ENCODE assay signal across 9 cellular contexts in the genomic region with DNA sequence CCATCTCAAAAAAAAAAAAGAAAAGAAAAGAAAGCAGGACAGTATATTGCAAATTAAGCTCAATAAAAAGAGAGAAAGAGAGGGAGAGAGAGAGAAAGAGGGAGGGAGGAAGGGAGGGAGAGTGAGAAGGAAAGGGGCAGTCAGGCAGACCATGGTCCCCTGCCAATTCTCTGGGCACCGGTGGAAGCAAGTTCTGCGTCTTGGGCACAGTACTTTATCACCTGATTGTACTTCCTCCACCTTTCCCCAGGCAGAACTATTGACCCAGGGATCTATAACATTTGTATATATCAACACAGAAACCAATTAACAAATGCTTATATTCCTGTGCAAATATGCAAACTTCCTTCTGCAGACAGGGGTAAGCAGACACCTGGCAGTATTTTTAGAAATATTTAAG. TPM values are rescaled to one million over a fixed set of nuclear protein-coding genes. Genes with fewer than 3 reads are reported as not detected.
A peak's percentile ranks its signal among the peaks of the same experiment; 100 is the strongest.
DNase-seq lines count a peak whose midpoint lies in the region; ATAC-seq and TF ChIP-seq lines count a peak whose summit lies in the region.
"Not testable (repeated sequence)": the region's sequence is repeated elsewhere in the genome, so short reads cannot be mapped to it uniquely, and the experiment has no call there.
"Had no signal": no experiment of that assay in that cellular context is flagged by ENCODE, and none has a peak within 500 bp of the region (broad histone marks: within the 10 kb centered on the region; RNA-seq: fewer than 3 reads in every experiment).

No MANE protein-coding gene starts in this region.

- not testable (repeated sequence) for H3K9me3 ChIP-seq in colonic mucosa, mucosa of descending colon, prostate gland

- not testable (repeated sequence) for TF ChIP-seq CTCF in VCaP (conservative IDR thresholded peaks at IDR 0.05); colonic mucosa (IDR thresholded peaks at IDR 0.05); mucosa of descending colon (IDR thresholded peaks at IDR 0.05); prostate gland (IDR thresholded peaks at IDR 0.05)

- H3K27ac ChIP-seq in VCaP (peak overlapping the region; percentile 99), prostate gland (peak overlapping the region in 1 of 2 donors; percentile 69)
- H3K27ac ChIP-seq in colonic mucosa: not testable (repeated sequence)

- not testable (repeated sequence) for H3K27me3 ChIP-seq in colonic mucosa; prostate gland (replicated peaks; ENCODE audit: insufficient read depth)

- not testable (repeated sequence) for H3K9ac ChIP-seq in colonic mucosa (ENCODE audit: low read depth in 2 of 2, low read length in 2 of 2)

- ATAC-seq in mucosa of descending colon: peak; percentile 39

- WGBS in prostate gland: 20% methylated on average over 2 of the region's 2 CpGs

- TF ChIP-seq POLR2A in prostate gland (IDR thresholded peaks at IDR 0.05): not testable (repeated sequence)

- DNase-seq in colonic mucosa (peak; percentile 49), prostate gland (ENCODE audit: low spot score) (peak; percentile 54)
- not testable (repeated sequence) for DNase-seq in mucosa of descending colon

- not testable (repeated sequence) for H3K4me3 ChIP-seq in colonic mucosa, mucosa of descending colon, prostate gland

- H3K4me1 ChIP-seq in colonic mucosa; mucosa of descending colon (ENCODE audit: low read depth); prostate gland (replicated peaks): not testable (repeated sequence)

- intact Hi-C loops in colonic mucosa (cut with DNase I); mucosa of descending colon (cut with DNase I, micrococcal nuclease); prostate gland (cut with DNase I): not testable (repeated sequence)

- not testable (repeated sequence) for H3K36me3 ChIP-seq in colonic mucosa; mucosa of descending colon (ENCODE audit: low read depth); prostate gland

RNA-seq across cellular contexts. Expression of a gene that starts 22.4 kb away (rescaled TPM):
- total RNA-seq in colonic mucosa: 1 to 10 TPM; 2.6 to 5.2 TPM
- 10 to 100 TPM in 2 of 3 donors, 1 to 10 TPM in 1; 4.4 to 22.8 (median 18.9) TPM for total RNA-seq in mucosa of descending colon
- 1 to 10 TPM; 5.6 to 8.9 TPM for total RNA-seq in prostate gland
- total RNA-seq: A673; Calu3; CD4-positive, alpha-beta T cell; CD8-positive, alpha-beta T cell had no signal

RNA-seq across cellular contexts. Expression of a gene that starts 58.8 kb away (rescaled TPM):
- not detected for total RNA-seq in colonic mucosa
- total RNA-seq in mucosa of descending colon: not detected
- total RNA-seq in prostate gland: not detected
- total RNA-seq: A673; Caco-2; Calu3; CD4-positive, alpha-beta T cell; CD8-positive, alpha-beta T cell had no signal
